Comparison of ENCODE assay signal across 9 cellular contexts in the genomic region with DNA sequence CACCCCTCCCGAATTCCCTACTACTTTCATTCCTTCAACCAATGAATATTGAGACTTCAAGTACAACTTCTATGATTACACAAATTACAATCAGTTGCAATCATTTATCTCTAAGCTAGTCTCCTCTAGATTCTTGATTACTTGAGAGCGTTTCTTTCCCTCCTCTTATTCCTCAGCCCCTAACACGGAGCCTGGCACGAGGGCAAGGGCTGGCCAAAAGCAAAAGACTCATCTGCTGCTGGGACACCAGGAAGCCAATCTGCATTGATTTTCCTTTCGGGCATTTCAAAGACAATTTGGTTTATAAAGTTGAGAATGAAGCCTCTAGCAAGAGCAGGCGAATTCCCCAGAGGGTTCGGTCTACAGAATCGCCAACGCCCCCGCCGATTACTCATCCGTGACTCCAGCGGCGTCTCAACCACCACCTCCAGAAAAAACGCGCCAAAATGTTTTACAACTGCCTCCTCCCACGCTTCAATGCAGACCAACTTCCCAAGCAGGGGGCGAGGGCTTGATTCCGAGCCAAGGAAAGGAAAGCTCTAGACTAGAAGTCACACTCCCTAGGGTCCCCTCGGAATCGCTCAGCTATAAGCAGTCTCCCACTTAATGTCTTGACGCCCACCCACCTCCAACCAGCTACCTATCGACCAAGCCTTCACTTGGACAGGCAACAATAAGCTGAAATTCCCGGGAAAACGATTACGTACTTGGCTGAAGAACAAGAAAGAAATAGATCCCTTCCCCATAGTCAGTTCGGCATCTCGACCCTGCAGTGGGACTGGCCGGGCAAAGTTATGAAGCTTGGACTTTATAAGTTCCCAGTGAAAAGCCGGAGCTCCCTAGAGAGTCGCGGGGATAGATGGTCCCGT. TPM values are rescaled to one million over a fixed set of nuclear protein-coding genes. Genes with fewer than 3 reads are reported as not detected.
DNase-seq lines count a peak whose midpoint lies in the region; ATAC-seq and TF ChIP-seq lines count a peak whose summit lies in the region.
"Had no signal": no experiment of that assay in that cellular context is flagged by ENCODE, and none has a peak within 500 bp of the region (broad histone marks: within the 10 kb centered on the region; RNA-seq: fewer than 3 reads in every experiment).

No MANE protein-coding gene starts in this region.

- ATAC-seq in omental fat pad (ENCODE audit: low FRiP score): peak; percentile 51
- ATAC-seq in HG02571 (IDR thresholded peaks at IDR 0.05; ENCODE audit: unreplicated experiment): no peak
- no peak for ATAC-seq in GM21423 (IDR thresholded peaks at IDR 0.05; ENCODE audit: unreplicated experiment)

- H3K4me3 Mint-ChIP-seq in MCF 10A (ENCODE audit: unreplicated experiment): no peak overlapping the region

- BruUV-seq in MCF 10A (replicated peaks; lab: Mats Ljungman, UMichigan): no TSS peak

- peak; percentile 55 for DNase-seq in GM03348 (ENCODE audit: low spot score)
- peak; percentile 31 for DNase-seq in NCI-H1417 treated with DMSO at 0.1 percent for 48 hours (lab: John Stamatoyannopoulos, UW)
- DNase-seq in MCF 10A (ENCODE audit: unreplicated experiment): peak; percentile 64
- DNase-seq in omental fat pad (ENCODE audit: low spot score): peak; percentile 28
- no peak for DNase-seq in GDM1 (lab: John Stamatoyannopoulos, UW)
- DNase-seq in erythroblast (lab: John Stamatoyannopoulos, UW): no peak

- H3K27ac Mint-ChIP-seq in MCF 10A (ENCODE audit: low read depth, unreplicated experiment): no peak overlapping the region

- H3K36me3 Mint-ChIP-seq in MCF 10A (ENCODE audit: insufficient read depth, unreplicated experiment): no peaks in the 10 kb centered on the region

- CTCF ChIA-PET in MCF 10A (lab: Yijun Ruan, JAX): interaction anchor here (1.4 to 2.0 kb wide), 2 partner anchors 10 to 87 kb away, joined by 5 read pairs; no protein-coding TSS in a partner anchor

- H3K27me3 Mint-ChIP-seq in MCF 10A (ENCODE audit: insufficient read depth, unreplicated experiment): peaks cover 24% of the 10 kb centered on the region

- intact Hi-C loops in MCF 10A (cut with micrococcal nuclease): no loop called here

- H3K9me3 Mint-ChIP-seq in MCF 10A (ENCODE audit: unreplicated experiment): no peaks in the 10 kb centered on the region

- POLR2A ChIA-PET in MCF 10A (lab: Yijun Ruan, JAX): interaction anchor here (1.1 kb wide), 1 partner anchor 30 kb away, joined by 4 read pairs; no protein-coding TSS in a partner anchor

- no peak for TF ChIP-seq POLR2A in erythroblast (IDR thresholded peaks at IDR 0.05; ENCODE audit: low read length)

- H3K4me1 Mint-ChIP-seq in MCF 10A (ENCODE audit: insufficient read depth, unreplicated experiment): peaks cover 5% of the 10 kb centered on the region

- TF ChIP-seq CTCF in MCF 10A (IDR thresholded peaks at IDR 0.05; ENCODE audit: unreplicated experiment) (no peak), omental fat pad (IDR thresholded peaks at IDR 0.05) (no peak)

RNA-seq across cellular contexts. Expression of gene PCSK1, which starts 1.4 kb away (rescaled TPM):
- total RNA-seq in MCF 10A (2022) (2.8 and 4.4 TPM in 2 replicates), omental fat pad (1 to 10 TPM in 2 of 4 donors, under 1 TPM in 2; 0.32 to 1.7 (median 0.92) TPM)
- total RNA-seq: T-helper 2 cell treated with Interferon-gamma antibody and Interleukin-4, amounts not matched to agents 100 ng/mL and 5 ng/mL, for 36 hours had no signal

Comparison
In these comparisons a context has a peak if more than half of its experiments do, and no peak if none do; other contexts are left out.
1. DNase-seq: peak in GM03348 (single experiment), NCI-H1417 treated with DMSO at 0.1 percent for 48 hours (single experiment), MCF 10A (single experiment) and omental fat pad (single experiment); none in GDM1 (single experiment) and erythroblast (0 of 2).